In the genomic region with DNA sequence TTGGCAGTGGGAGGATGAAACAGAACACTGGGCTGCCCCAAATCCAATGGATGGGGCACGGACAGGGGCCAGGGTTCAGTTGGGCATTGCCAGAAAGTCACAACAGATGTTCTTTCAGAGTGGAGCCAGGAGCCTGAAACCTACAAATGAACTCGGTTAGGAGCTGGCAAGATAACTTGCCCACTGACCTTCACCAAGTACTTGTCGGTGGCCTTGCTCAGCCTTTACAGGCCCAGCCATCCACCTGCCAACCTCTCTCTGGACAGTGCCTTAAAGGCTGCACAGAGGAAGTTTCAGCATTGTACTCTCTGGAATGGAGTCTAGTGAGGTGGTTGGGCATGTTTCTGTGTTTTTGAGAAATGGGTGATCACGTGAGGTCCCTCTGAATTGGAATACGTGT, we compare ENCODE assay signal across 2 cellular contexts.
TF ChIP-seq lines count a peak whose summit lies in the region.

No MANE protein-coding gene starts in this region.

TF ChIP-seq in GM23338, 12 proteins besides CTCF, POLR2A, EP300 and RAD21:
- TF ChIP-seq ZNF331 (CRISPR knock-in tag; IDR thresholded peaks at IDR 0.05; ENCODE audit: low read depth), result no peak

TF ChIP-seq in H1, 55 proteins besides CTCF, POLR2A, EP300 and RAD21:
- TF ChIP-seq GTF2F1 (IDR thresholded peaks at IDR 0.05; ENCODE audit: borderline replicate concordance, low read depth, low read length) (no peak), HDAC2 (IDR thresholded peaks at IDR 0.05; ENCODE audit: borderline replicate concordance in 1 of 2, low read depth in 2 of 2, low read length in 2 of 2) (no peak), POU5F1 (IDR thresholded peaks at IDR 0.05; ENCODE audit: low read depth, low read length) (no peak), KDM1A (IDR thresholded peaks at IDR 0.05; ENCODE audit: borderline replicate concordance, low read length) (no peak)
